Comparison of ENCODE assay signal across 33 cellular contexts in genomic region chr16:54970016-54970415, GRCh38. TPM values are rescaled to one million over a fixed set of nuclear protein-coding genes. Genes with fewer than 3 reads are reported as not detected.
"Had no signal": no experiment of that assay in that cellular context is flagged by ENCODE, and none has a peak within 500 bp of the region (broad histone marks: within the 10 kb centered on the region; RNA-seq: fewer than 3 reads in every experiment).

No MANE protein-coding gene starts in this region.

- H3K4me1 ChIP-seq: adrenal gland, ascending aorta, body of pancreas, breast epithelium had no signal

- H3K9me3 ChIP-seq: adrenal gland, ascending aorta, body of pancreas, breast epithelium had no signal

- ATAC-seq: activated naive CD4-positive, alpha-beta T cell treated with anti-CD3 and anti-CD28 coated beads, Interleukin-2, amount 50 U/mL, for 72 hours; activated naive CD8-positive, alpha-beta T cell treated with anti-CD3 and anti-CD28 coated beads, Interleukin-2, amount 50 U/mL, for 24 hours; activated T-cell treated with anti-CD3 and anti-CD28 coated beads, Interleukin-2, amount 50 U/mL, for 4 hours; activated T-cell treated with anti-CD3 and anti-CD28 coated beads, Interleukin-2, amount 50 U/mL, for 72 hours; activated T-helper 17 cell treated with anti-CD3 and anti-CD28 coated beads, Interleukin-2, amount 50 U/mL, for 72 hours; body of pancreas had no signal

- H3K27ac ChIP-seq: adrenal gland, ascending aorta, body of pancreas, brain microvascular endothelial cell, breast epithelium, cardiac muscle cell had no signal

- H3K4me3 ChIP-seq: adrenal gland, ascending aorta, body of pancreas, breast epithelium, cardiac muscle cell had no signal

- H3K27me3 ChIP-seq: adrenal gland, ascending aorta, body of pancreas, brain microvascular endothelial cell, breast epithelium, cardiac muscle cell had no signal

- DNase-seq: activated effector memory CD4-positive, alpha-beta T cell treated with anti-CD3 and anti-CD28 coated beads, Interleukin-2, amount 50 U/mL, for 16 hours; activated effector memory CD4-positive, alpha-beta T cell treated with Interleukin-2 at 50 U/mL for 16 hours; activated gamma-delta T cell; activated gamma-delta T cell treated with Interleukin-2 at 50 U/mL for 16 hours; activated naive CD4-positive, alpha-beta T cell; activated naive CD4-positive, alpha-beta T cell treated with anti-CD3 and anti-CD28 coated beads for 36 hours; activated naive CD4-positive, alpha-beta T cell treated with anti-CD3 and anti-CD28 coated beads, Interleukin-2, amount 10 ng/mL, durations not matched to agents 7 days and 5 days; activated naive CD4-positive, alpha-beta T cell treated with anti-CD3 and anti-CD28 coated beads, Interleukin-2, amount 50 U/mL, for 16 hours; activated naive CD4-positive, alpha-beta T cell treated with Interleukin-2 at 50 U/mL for 16 hours; activated naive CD8-positive, alpha-beta T cell treated with anti-CD3 and anti-CD28 coated beads for 36 hours; activated naive CD8-positive, alpha-beta T cell treated with anti-CD3 and anti-CD28 coated beads, Interleukin-2, amount 10 ng/mL, durations not matched to agents 7 days and 5 days; activated naive CD8-positive, alpha-beta T cell treated with anti-CD3 and anti-CD28 coated beads, Interleukin-2, amount 50 U/mL, for 24 hours; activated T-cell treated with anti-CD3 and anti-CD28 coated beads, Interleukin-2, amount 50 U/mL, for 24 hours; activated T-cell treated with anti-CD3 and anti-CD28 coated beads, Interleukin-2, amount 50 U/mL, for 4 hours; activated T-cell treated with anti-CD3 and anti-CD28 coated beads, Interleukin-2, amount 50 U/mL, for 48 hours; activated T-cell treated with anti-CD3 and anti-CD28 coated beads, Interleukin-2, amount 50 U/mL, for 72 hours; adrenal gland; amniotic stem cell; amygdala; anterior cingulate cortex; aorta; body of pancreas; brain microvascular endothelial cell; caudate nucleus; central memory CD4-positive, alpha-beta T cell; cerebellar nuclear complex had no signal

- FAIRE-seq: astrocyte, bronchial epithelial cell had no signal

- H3K36me3 ChIP-seq: adrenal gland, ascending aorta, brain microvascular endothelial cell, breast epithelium, cardiac muscle cell had no signal

RNA-seq across cellular contexts. Expression of gene IRX5, which starts 39.4 kb away (rescaled TPM):
- total RNA-seq: activated naive CD4-positive, alpha-beta T cell treated with anti-CD3 and anti-CD28 coated beads for 36 hours; activated naive CD4-positive, alpha-beta T cell treated with anti-CD3 and anti-CD28 coated beads, Interleukin-2, amount 50 U/mL, for 72 hours; activated naive CD8-positive, alpha-beta T cell treated with anti-CD3 and anti-CD28 coated beads for 36 hours; activated naive CD8-positive, alpha-beta T cell treated with anti-CD3 and anti-CD28 coated beads, Interleukin-2, amount 10 ng/mL, durations not matched to agents 7 days and 5 days; activated T-cell treated with anti-CD3 and anti-CD28 coated beads, Interleukin-2, amount 50 U/mL, for 4 hours; ascending aorta had no signal
